Comparison of ENCODE assay signal across 10 cellular contexts in genomic region chr7:26278769-26279168, GRCh38. TPM values are rescaled to one million over a fixed set of nuclear protein-coding genes. Genes with fewer than 3 reads are reported as not detected.
A peak's percentile ranks its signal among the peaks of the same experiment; 100 is the strongest.
DNase-seq lines count a peak whose midpoint lies in the region; ATAC-seq and TF ChIP-seq lines count a peak whose summit lies in the region.
"Had no signal": no experiment of that assay in that cellular context is flagged by ENCODE, and none has a peak within 500 bp of the region (broad histone marks: within the 10 kb centered on the region; RNA-seq: fewer than 3 reads in every experiment).

No MANE protein-coding gene starts in this region.

- WGBS in lower leg skin, 2 donors = 13 to 22% methylated on average over 1 of the region's 1 CpG

- peaks cover 7 to 20% of the 10 kb centered on the region in 2 donors for H3K4me1 Mint-ChIP-seq in immature natural killer cell

- no peak overlapping the region for H3K27ac Mint-ChIP-seq in immature natural killer cell
- H3K27ac Mint-ChIP-seq: stimulated activated naive CD8-positive, alpha-beta T cell treated with anti-CD3 and anti-CD28 coated beads, Interleukin-15, Interleukin-2, amounts not matched to agents 100 ng/mL and 50 ng/mL, for 24 hours had no signal

- no peaks in the 10 kb centered on the region for H3K9me3 Mint-ChIP-seq in immature natural killer cell
- H3K9me3 Mint-ChIP-seq: stimulated activated naive CD8-positive, alpha-beta T cell treated with anti-CD3 and anti-CD28 coated beads, Interleukin-15, Interleukin-2, amounts not matched to agents 100 ng/mL and 50 ng/mL, for 24 hours had no signal

- no peak overlapping the region for H3K4me3 ChIP-seq in lower leg skin (ENCODE audit: low read depth, poor library complexity, severe bottlenecking)

- DNase-seq in CMK (ENCODE audit: low read depth) (peak; percentile 3), HCEC 1CT (peak; percentile 51), RPMI8226 (peak; percentile 58), immature natural killer cell (peak; percentile 34 to 43 (median 39)), lower leg skin (ENCODE audit: low spot score in 2 of 2) (no peak), pons (ENCODE audit: low spot score) (no peak), NCI-H510A treated with DMSO at 0.1 percent for 48 hours (lab: John Stamatoyannopoulos, UW) (no peak)
- DNase-seq: activated CD4-positive, alpha-beta T cell treated with anti-CD3 and anti-CD28 coated beads, Interleukin-2, amount 50 U/mL, for 1 hour had no signal

- ATAC-seq in GM21367 (IDR thresholded peaks at IDR 0.05; ENCODE audit: unreplicated experiment) = no peak

- peak overlapping the region in 1 of 5 donors; percentile 18 for H3K4me3 Mint-ChIP-seq in immature natural killer cell
- H3K4me3 Mint-ChIP-seq: stimulated activated naive CD8-positive, alpha-beta T cell treated with anti-CD3 and anti-CD28 coated beads, Interleukin-15, Interleukin-2, amounts not matched to agents 100 ng/mL and 50 ng/mL, for 24 hours had no signal

- TF ChIP-seq CTCF in lower leg skin (IDR thresholded peaks at IDR 0.05) = no peak

- H3K27me3 Mint-ChIP-seq in immature natural killer cell (ENCODE audit: low read depth in 3 of 3) = no peaks in the 10 kb centered on the region

- no peaks in the 10 kb centered on the region for H3K36me3 Mint-ChIP-seq in immature natural killer cell

- no peak for TF ChIP-seq POLR2A in lower leg skin (IDR thresholded peaks at IDR 0.05)

- intact Hi-C loops in lower leg skin (cut with DNase I; ENCODE audit: low total_unique reads) = no loop called here

RNA-seq across cellular contexts. Expression of gene SNX10, which starts 12.9 kb away (rescaled TPM):
- polyA plus RNA-seq in immature natural killer cell = 10 to 100 TPM; 50.1 to 54.3 (median 51.8) TPM
- total RNA-seq in lower leg skin = 1 to 10 TPM; 2.0 to 10.0 (median 3.8) TPM

Comparison
In these comparisons a context has a peak if more than half of its experiments do, and no peak if none do; other contexts are left out.
1. DNase-seq: peak in CMK (single experiment), HCEC 1CT (single experiment), RPMI8226 (single experiment) and immature natural killer cell (3 of 3); none in lower leg skin (0 of 2), pons (single experiment) and NCI-H510A treated with DMSO at 0.1 percent for 48 hours (single experiment).